ENCODE assay signal across 11 cellular contexts in the genomic region with DNA sequence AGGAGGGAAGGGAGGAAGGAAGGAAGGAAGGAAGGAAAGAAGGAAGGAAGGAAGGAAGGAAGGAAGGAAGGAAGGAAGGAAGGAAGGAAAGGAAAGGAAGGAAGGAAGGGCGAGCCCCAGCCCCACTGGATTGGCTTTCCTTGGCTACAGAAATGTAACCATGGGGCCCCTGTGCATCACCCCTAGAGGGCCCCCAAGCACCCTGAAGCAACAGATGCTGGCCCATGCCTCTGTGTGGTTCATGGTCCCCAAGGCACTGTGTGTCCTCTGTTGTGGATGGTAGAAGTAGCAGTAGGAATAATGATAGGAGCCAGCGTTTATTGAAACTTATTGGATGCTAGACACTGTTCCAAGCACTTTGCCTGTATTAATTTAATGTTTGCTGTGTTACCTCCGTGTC.
A peak's percentile ranks its signal among the peaks of the same experiment; 100 is the strongest.
DNase-seq lines count a peak whose midpoint lies in the region; FAIRE-seq and TF ChIP-seq lines count a peak whose summit lies in the region.
"Had no signal": no experiment of that assay in that cellular context is flagged by ENCODE, and none has a peak within 500 bp of the region (broad histone marks: within the 10 kb centered on the region; RNA-seq: fewer than 3 reads in every experiment).

No MANE protein-coding gene starts in this region.

- H3K4me2 ChIP-seq in KMS-11: no peak overlapping the region

- no peaks in the 10 kb centered on the region for H3K36me3 Mint-ChIP-seq in progenitor cell of endocrine pancreas (ENCODE audit: insufficient read depth)
- no peaks in the 10 kb centered on the region for H3K36me3 Mint-ChIP-seq in CD4-positive, alpha-beta memory T cell

- H3K27me3 ChIP-seq in KMS-11 (ENCODE audit: insufficient read depth, low read depth) (peaks cover 39% of the 10 kb centered on the region), adipocyte (replicated peaks; ENCODE audit: control insufficient read depth, insufficient read depth, low read length) (no peaks in the 10 kb centered on the region)
- no peaks in the 10 kb centered on the region for H3K27me3 ChIP-seq in CD4-positive, alpha-beta memory T cell (ENCODE audit: insufficient read depth, low read length)
- H3K27me3 ChIP-seq: gastrocnemius medialis had no signal

- H3K9me3 ChIP-seq in adipocyte (ENCODE audit: control insufficient read depth, low read length): no peaks in the 10 kb centered on the region
- H3K9me3 ChIP-seq in CD4-positive, alpha-beta memory T cell (ENCODE audit: control insufficient read depth in 1 of 2, low read length in 2 of 2): no peaks in the 10 kb centered on the region
- H3K9me3 ChIP-seq: gastrocnemius medialis had no signal

- no peaks in the 10 kb centered on the region for H3K4me1 Mint-ChIP-seq in progenitor cell of endocrine pancreas (ENCODE audit: low read depth)
- H3K4me1 Mint-ChIP-seq in CD4-positive, alpha-beta memory T cell: no peaks in the 10 kb centered on the region

- no peak overlapping the region for H3K4me3 Mint-ChIP-seq in progenitor cell of endocrine pancreas (ENCODE audit: low read depth)
- H3K4me3 Mint-ChIP-seq in CD4-positive, alpha-beta memory T cell: no peak overlapping the region

- H3K9ac ChIP-seq in KMS-11 (no peak overlapping the region), adipocyte (ENCODE audit: low read length) (no peak overlapping the region)

- POLR2A ChIA-PET in CD4-positive, alpha-beta memory T cell (lab: Charles Lee; ENCODE audit: partially characterized antibody): no interaction called here

- TF ChIP-seq CTCF in KMS-11 (conservative IDR thresholded peaks at IDR 0.05; ENCODE audit: low read depth, low read length): peak; percentile 31; the same call in 1 of the 2 replicates
- TF ChIP-seq CTCF in progenitor cell of endocrine pancreas (IDR thresholded peaks at IDR 0.05; ENCODE audit: unreplicated experiment): peak; percentile 22

- H3K9me3 Mint-ChIP-seq in progenitor cell of endocrine pancreas (ENCODE audit: low read depth): no peaks in the 10 kb centered on the region
- peaks cover 0 to 4% (median 0%) of the 10 kb centered on the region in 8 donors for H3K9me3 Mint-ChIP-seq in CD4-positive, alpha-beta memory T cell

- no peak overlapping the region for H2AFZ ChIP-seq in KMS-11 (ENCODE audit: low read depth)

- intact Hi-C loops in CD4-positive, alpha-beta memory T cell (cut with micrococcal nuclease): no loop called here

- H3K4me3 ChIP-seq in KMS-11 (IDR thresholded peaks at IDR 0.05; ENCODE audit: insufficient read depth, low read depth, low read length): no peak overlapping the region
- H3K4me3 ChIP-seq in adipocyte (ENCODE audit: low read length): no peak overlapping the region
- H3K4me3 ChIP-seq in CD4-positive, alpha-beta memory T cell (ENCODE audit: low read length in 2 of 2): no peak overlapping the region
- H3K4me3 ChIP-seq: gastrocnemius medialis had no signal

- FAIRE-seq in frontal cortex (lab: Jason Lieb, UNC): no peak

- DNase-seq in NCI-H146 (lab: John Stamatoyannopoulos, UW) (peak; percentile 13), NCI-H146 treated with DMSO at 0.1 percent for 48 hours (lab: John Stamatoyannopoulos, UW; ENCODE audit: unreplicated experiment) (no peak), adipocyte (ENCODE audit: low read depth) (peak; percentile 19), progenitor cell of endocrine pancreas (ENCODE audit: low spot score, unreplicated experiment) (no peak), frontal cortex (ENCODE audit: low spot score in 2 of 2) (no peak), NOMO-1 (lab: John Stamatoyannopoulos, UW; ENCODE audit: unreplicated experiment in 2 of 2) (no peak)
- no peak for DNase-seq in CD4-positive, alpha-beta memory T cell
- DNase-seq: activated CD4-positive, CD25-positive, alpha-beta regulatory T cell treated with anti-CD3 and anti-CD28 coated beads, Interleukin-2, amount 50 U/mL, for 72 hours; gastrocnemius medialis; NCI-H510A had no signal

- no peak overlapping the region for H3K27ac ChIP-seq in KMS-11
- H3K27ac ChIP-seq in CD4-positive, alpha-beta memory T cell (ENCODE audit: low read depth, low read length): no peak overlapping the region
- H3K27ac ChIP-seq: gastrocnemius medialis had no signal

- no peaks in the 10 kb centered on the region for H3K79me2 ChIP-seq in KMS-11 (ENCODE audit: insufficient read depth, low read depth)

- H3K27ac Mint-ChIP-seq in progenitor cell of endocrine pancreas: no peak overlapping the region
- no peak overlapping the region for H3K27ac Mint-ChIP-seq in CD4-positive, alpha-beta memory T cell

- H3K4me1 ChIP-seq in KMS-11 (ENCODE audit: low read depth, poor library complexity, severe bottlenecking) (no peaks in the 10 kb centered on the region), adipocyte (ENCODE audit: control insufficient read depth, insufficient read depth, low read length) (no peaks in the 10 kb centered on the region)
- no peaks in the 10 kb centered on the region for H3K4me1 ChIP-seq in CD4-positive, alpha-beta memory T cell (ENCODE audit: insufficient read depth, low read length)

- H3K36me3 ChIP-seq in KMS-11 (ENCODE audit: insufficient read depth) (no peaks in the 10 kb centered on the region), adipocyte (ENCODE audit: control insufficient read depth, insufficient read depth, low read length, severe bottlenecking) (no peaks in the 10 kb centered on the region)
- H3K36me3 ChIP-seq in CD4-positive, alpha-beta memory T cell (ENCODE audit: insufficient read depth, low read length): no peaks in the 10 kb centered on the region
- H3K36me3 ChIP-seq: gastrocnemius medialis had no signal

- no peaks in the 10 kb centered on the region for H4K20me1 ChIP-seq in KMS-11 (ENCODE audit: insufficient read depth)

- no peaks in the 10 kb centered on the region for H3K27me3 Mint-ChIP-seq in progenitor cell of endocrine pancreas
- peaks cover 1 to 13% of the 10 kb centered on the region in 2 donors for H3K27me3 Mint-ChIP-seq in CD4-positive, alpha-beta memory T cell

- CTCF ChIA-PET in CD4-positive, alpha-beta memory T cell (lab: Charles Lee; ENCODE audit: partially characterized antibody): no interaction called here

Comparison
In these comparisons a context has a peak if more than half of its experiments do, and no peak if none do; other contexts are left out.
1. DNase-seq: peak in NCI-H146 (single experiment) and adipocyte (single experiment); none in NCI-H146 treated with DMSO at 0.1 percent for 48 hours (single experiment), progenitor cell of endocrine pancreas (single experiment), frontal cortex (0 of 2), NOMO-1 (0 of 2) and CD4-positive, alpha-beta memory T cell (0 of 5).